In the genomic region with DNA sequence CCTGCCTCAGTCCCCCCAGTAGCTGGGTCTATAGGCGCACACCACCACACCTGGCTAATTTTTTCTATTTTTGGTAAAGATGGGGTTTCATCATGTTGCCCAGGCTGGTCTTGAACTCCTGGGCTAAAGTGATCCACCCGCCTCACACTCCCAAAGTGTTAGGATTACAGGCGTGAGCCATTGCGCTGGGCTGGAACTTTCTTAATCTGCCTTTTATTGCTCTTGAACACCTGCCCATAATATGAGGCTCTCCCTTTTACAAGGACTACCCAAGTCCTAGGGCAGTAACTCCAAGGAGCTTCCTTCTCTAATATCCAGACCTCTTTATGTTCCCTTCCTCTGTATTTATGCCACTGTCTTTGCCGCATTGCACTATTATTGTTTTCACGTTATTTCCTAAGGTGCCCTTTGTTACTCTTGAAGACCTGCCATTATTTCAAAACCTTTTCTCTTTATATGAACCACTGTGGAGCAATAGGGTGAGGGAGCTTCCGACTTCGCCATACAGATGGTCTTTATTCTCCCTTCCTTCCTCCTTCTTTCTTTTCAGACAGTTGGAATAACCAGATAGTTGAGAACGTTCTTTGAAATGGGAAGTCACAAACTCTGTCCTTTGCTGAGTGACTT, we compare ENCODE assay signal across 1 cellular context.
TF ChIP-seq lines count a peak whose summit lies in the region.

No MANE protein-coding gene starts in this region.

TF ChIP-seq in GM23338, 12 proteins besides CTCF, POLR2A, EP300 and RAD21 (continued from another document):
- TF ChIP-seq, protein P1, sequence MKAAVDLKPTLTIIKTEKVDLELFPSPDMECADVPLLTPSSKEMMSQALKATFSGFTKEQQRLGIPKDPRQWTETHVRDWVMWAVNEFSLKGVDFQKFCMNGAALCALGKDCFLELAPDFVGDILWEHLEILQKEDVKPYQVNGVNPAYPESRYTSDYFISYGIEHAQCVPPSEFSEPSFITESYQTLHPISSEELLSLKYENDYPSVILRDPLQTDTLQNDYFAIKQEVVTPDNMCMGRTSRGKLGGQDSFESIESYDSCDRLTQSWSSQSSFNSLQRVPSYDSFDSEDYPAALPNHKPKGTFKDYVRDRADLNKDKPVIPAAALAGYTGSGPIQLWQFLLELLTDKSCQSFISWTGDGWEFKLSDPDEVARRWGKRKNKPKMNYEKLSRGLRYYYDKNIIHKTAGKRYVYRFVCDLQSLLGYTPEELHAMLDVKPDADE (IDR thresholded peaks at IDR 0.05): no peak
- TF ChIP-seq ZNF114 (CRISPR knock-in tag; IDR thresholded peaks at IDR 0.05): no peak
- TF ChIP-seq, protein P2, sequence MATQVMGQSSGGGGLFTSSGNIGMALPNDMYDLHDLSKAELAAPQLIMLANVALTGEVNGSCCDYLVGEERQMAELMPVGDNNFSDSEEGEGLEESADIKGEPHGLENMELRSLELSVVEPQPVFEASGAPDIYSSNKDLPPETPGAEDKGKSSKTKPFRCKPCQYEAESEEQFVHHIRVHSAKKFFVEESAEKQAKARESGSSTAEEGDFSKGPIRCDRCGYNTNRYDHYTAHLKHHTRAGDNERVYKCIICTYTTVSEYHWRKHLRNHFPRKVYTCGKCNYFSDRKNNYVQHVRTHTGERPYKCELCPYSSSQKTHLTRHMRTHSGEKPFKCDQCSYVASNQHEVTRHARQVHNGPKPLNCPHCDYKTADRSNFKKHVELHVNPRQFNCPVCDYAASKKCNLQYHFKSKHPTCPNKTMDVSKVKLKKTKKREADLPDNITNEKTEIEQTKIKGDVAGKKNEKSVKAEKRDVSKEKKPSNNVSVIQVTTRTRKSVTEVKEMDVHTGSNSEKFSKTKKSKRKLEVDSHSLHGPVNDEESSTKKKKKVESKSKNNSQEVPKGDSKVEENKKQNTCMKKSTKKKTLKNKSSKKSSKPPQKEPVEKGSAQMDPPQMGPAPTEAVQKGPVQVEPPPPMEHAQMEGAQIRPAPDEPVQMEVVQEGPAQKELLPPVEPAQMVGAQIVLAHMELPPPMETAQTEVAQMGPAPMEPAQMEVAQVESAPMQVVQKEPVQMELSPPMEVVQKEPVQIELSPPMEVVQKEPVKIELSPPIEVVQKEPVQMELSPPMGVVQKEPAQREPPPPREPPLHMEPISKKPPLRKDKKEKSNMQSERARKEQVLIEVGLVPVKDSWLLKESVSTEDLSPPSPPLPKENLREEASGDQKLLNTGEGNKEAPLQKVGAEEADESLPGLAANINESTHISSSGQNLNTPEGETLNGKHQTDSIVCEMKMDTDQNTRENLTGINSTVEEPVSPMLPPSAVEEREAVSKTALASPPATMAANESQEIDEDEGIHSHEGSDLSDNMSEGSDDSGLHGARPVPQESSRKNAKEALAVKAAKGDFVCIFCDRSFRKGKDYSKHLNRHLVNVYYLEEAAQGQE (IDR thresholded peaks at IDR 0.05; ENCODE audit: unreplicated experiment): no peak
